ENCODE assay signal across 18 cellular contexts in genomic region chr5:10065428-10066000, GRCh38.
DNase-seq lines count a peak whose midpoint lies in the region; ATAC-seq and TF ChIP-seq lines count a peak whose summit lies in the region.
"Had no signal": no experiment of that assay in that cellular context is flagged by ENCODE, and none has a peak within 500 bp of the region (broad histone marks: within the 10 kb centered on the region; RNA-seq: fewer than 3 reads in every experiment).

No MANE protein-coding gene starts in this region.

- CTCF ChIA-PET in activated CD8-positive, alpha-beta memory T cell treated with anti-CD3 and anti-CD28 coated beads, Interleukin-2, amount 10 ng/mL, durations not matched to agents 7 days and 5 days (lab: Charles Lee): no interaction called here

- no peak overlapping the region for H3K4me3 Mint-ChIP-seq in activated CD8-positive, alpha-beta memory T cell treated with anti-CD3 and anti-CD28 coated beads, Interleukin-2, amount 10 ng/mL, durations not matched to agents 7 days and 5 days
- no peak overlapping the region for H3K4me3 Mint-ChIP-seq in stimulated activated naive CD8-positive, alpha-beta T cell treated with anti-CD3 and anti-CD28 coated beads, Interleukin-15, amount 100 ng/mL, for 72 hours
- H3K4me3 Mint-ChIP-seq: B cell; CD4-positive, alpha-beta T cell; CD8-positive, alpha-beta T cell had no signal

- no peak overlapping the region for H3K27ac ChIP-seq in testis
- H3K27ac ChIP-seq: 22Rv1; A549; BLaER1 treated with 17β-estradiol and CSF1 and Interleukin-3, amounts not matched to agents 10 nM and 100 nM; C4-2B had no signal

- peaks cover 3% of the 10 kb centered on the region for H3K9me3 Mint-ChIP-seq in activated CD8-positive, alpha-beta memory T cell treated with anti-CD3 and anti-CD28 coated beads, Interleukin-2, amount 10 ng/mL, durations not matched to agents 7 days and 5 days (ENCODE audit: low read depth)
- peaks cover 4 to 14% of the 10 kb centered on the region in 2 donors for H3K9me3 Mint-ChIP-seq in stimulated activated naive CD8-positive, alpha-beta T cell treated with anti-CD3 and anti-CD28 coated beads, Interleukin-15, amount 100 ng/mL, for 72 hours
- H3K9me3 Mint-ChIP-seq: CD4-positive, alpha-beta T cell; CD8-positive, alpha-beta T cell had no signal

- TF ChIP-seq CTCF in testis (IDR thresholded peaks at IDR 0.05): no peak

- peak overlapping the region; percentile 12 to 34 for H3K4me3 ChIP-seq in testis
- H3K4me3 ChIP-seq: A549; BLaER1 treated with 17β-estradiol and CSF1 and Interleukin-3, amounts not matched to agents 10 nM and 100 nM had no signal

- intact Hi-C loops in testis (cut with DNase I; ENCODE audit: low total_unique reads): no loop called here

- no peaks in the 10 kb centered on the region for H3K36me3 Mint-ChIP-seq in activated CD8-positive, alpha-beta memory T cell treated with anti-CD3 and anti-CD28 coated beads, Interleukin-2, amount 10 ng/mL, durations not matched to agents 7 days and 5 days
- H3K36me3 Mint-ChIP-seq: CD8-positive, alpha-beta T cell had no signal

- H3K27me3 Mint-ChIP-seq in activated CD8-positive, alpha-beta memory T cell treated with anti-CD3 and anti-CD28 coated beads, Interleukin-2, amount 10 ng/mL, durations not matched to agents 7 days and 5 days: no peaks in the 10 kb centered on the region
- no peaks in the 10 kb centered on the region for H3K27me3 Mint-ChIP-seq in stimulated activated naive CD8-positive, alpha-beta T cell treated with anti-CD3 and anti-CD28 coated beads, Interleukin-15, amount 100 ng/mL, for 72 hours
- H3K27me3 Mint-ChIP-seq: B cell; CD4-positive, alpha-beta T cell had no signal

- no peaks in the 10 kb centered on the region for H3K4me1 ChIP-seq in testis
- H3K4me1 ChIP-seq: A549; BLaER1 treated with 17β-estradiol and CSF1 and Interleukin-3, amounts not matched to agents 10 nM and 100 nM; Caco-2 had no signal

- H3K9me3 ChIP-seq in testis: no peaks in the 10 kb centered on the region
- H3K9me3 ChIP-seq: A549, Caco-2 had no signal

- H3K27ac Mint-ChIP-seq in activated CD8-positive, alpha-beta memory T cell treated with anti-CD3 and anti-CD28 coated beads, Interleukin-2, amount 10 ng/mL, durations not matched to agents 7 days and 5 days: no peak overlapping the region
- H3K27ac Mint-ChIP-seq in stimulated activated naive CD8-positive, alpha-beta T cell treated with anti-CD3 and anti-CD28 coated beads, Interleukin-15, amount 100 ng/mL, for 72 hours: no peak overlapping the region
- H3K27ac Mint-ChIP-seq: B cell; CD4-positive, alpha-beta T cell; CD8-positive, alpha-beta T cell had no signal

- WGBS in testis, 2 donors: 77 to 80% methylated on average over 2 to 20 of the region's 34 CpGs

- H3K27me3 ChIP-seq in testis: no peaks in the 10 kb centered on the region
- H3K27me3 ChIP-seq: BLaER1 treated with 17β-estradiol and CSF1 and Interleukin-3, amounts not matched to agents 10 nM and 100 nM had no signal

- no peak for TF ChIP-seq POLR2A in testis (IDR thresholded peaks at IDR 0.05)

- H3K36me3 ChIP-seq in testis (ENCODE audit: low read depth, missing control alignments): no peaks in the 10 kb centered on the region
- H3K36me3 ChIP-seq: BLaER1 treated with 17β-estradiol and CSF1 and Interleukin-3, amounts not matched to agents 10 nM and 100 nM had no signal

- ATAC-seq in activated CD8-positive, alpha-beta memory T cell treated with anti-CD3 and anti-CD28 coated beads, Interleukin-2, amount 10 ng/mL, durations not matched to agents 7 days and 5 days: no peak
- ATAC-seq in stimulated activated naive CD8-positive, alpha-beta T cell treated with anti-CD3 and anti-CD28 coated beads, Interleukin-15, amount 100 ng/mL, for 72 hours: peak; percentile 55
- no peak for ATAC-seq in stimulated activated naive CD8-positive, alpha-beta T cell treated with anti-CD3 and anti-CD28 coated beads, Interleukin-15, Interleukin-2, amounts not matched to agents 100 U/mL and 50 U/mL, for 24 hours
- ATAC-seq: CD8-positive, alpha-beta T cell had no signal

- peak; percentile 14 for DNase-seq in activated CD8-positive, alpha-beta memory T cell treated with anti-CD3 and anti-CD28 coated beads, Interleukin-2, amount 10 ng/mL, durations not matched to agents 7 days and 5 days
- DNase-seq in activated CD8-positive, alpha-beta memory T cell treated with anti-CD3 and anti-CD28 coated beads for 24 hours: no peak
- DNase-seq in stimulated activated naive CD8-positive, alpha-beta T cell treated with anti-CD3 and anti-CD28 coated beads, Interleukin-15, amount 100 ng/mL, for 72 hours: no peak
- DNase-seq in stimulated activated naive CD8-positive, alpha-beta T cell treated with anti-CD3 and anti-CD28 coated beads, Interleukin-15, Interleukin-2, amounts not matched to agents 100 U/mL and 50 U/mL, for 24 hours: no peak
- DNase-seq in testis (no peak), RPMI8226 (no peak)
- DNase-seq: AML-193; Caco-2; Calu3; CD4-positive, alpha-beta T cell; CD8-positive, alpha-beta T cell; DMS79 treated with DMSO at 0.1 percent for 48 hours; GF-D8 had no signal

- no peaks in the 10 kb centered on the region for H3K4me1 Mint-ChIP-seq in activated CD8-positive, alpha-beta memory T cell treated with anti-CD3 and anti-CD28 coated beads, Interleukin-2, amount 10 ng/mL, durations not matched to agents 7 days and 5 days
- H3K4me1 Mint-ChIP-seq in stimulated activated naive CD8-positive, alpha-beta T cell treated with anti-CD3 and anti-CD28 coated beads, Interleukin-15, amount 100 ng/mL, for 72 hours: no peaks in the 10 kb centered on the region
- H3K4me1 Mint-ChIP-seq: B cell had no signal
